In genomic region chr11:70364198-70364597, GRCh38 we compare ENCODE assay signal across 1 cellular context.
TF ChIP-seq lines count a peak whose summit lies in the region.

No MANE protein-coding gene starts in this region.

TF ChIP-seq in IMR-90, 13 proteins besides CTCF, POLR2A, EP300 and RAD21 (continued from another document):
- no peak for TF ChIP-seq ELK1 (IDR thresholded peaks at IDR 0.05; ENCODE audit: borderline replicate concordance, low read depth, low read length)
- no peak for TF ChIP-seq SMC3 (IDR thresholded peaks at IDR 0.05; ENCODE audit: low read depth, low read length)
- TF ChIP-seq USF2 (IDR thresholded peaks at IDR 0.05; ENCODE audit: low read depth, low read length), result no peak
